1 cellular context compared by ENCODE assay signal in the genomic region with DNA sequence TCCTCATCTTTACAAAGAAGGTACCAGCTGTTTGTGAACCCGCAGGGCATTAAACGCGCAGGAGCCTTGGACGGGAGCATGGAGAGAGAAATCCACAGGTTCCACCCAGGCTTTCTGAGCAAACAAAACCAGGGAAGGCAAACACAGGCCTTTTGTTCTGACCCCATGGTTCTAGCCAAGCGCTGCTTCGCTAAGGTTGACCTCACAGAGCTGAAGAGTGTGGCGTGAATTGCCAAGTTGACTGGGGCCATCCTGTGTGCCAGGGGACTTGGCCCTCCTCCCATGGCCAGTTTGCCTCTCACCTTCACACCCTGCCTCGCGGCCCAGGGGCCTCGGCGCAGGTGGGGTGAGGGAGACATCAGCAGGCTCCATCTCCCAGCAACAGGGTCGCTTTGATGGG.
TF ChIP-seq lines count a peak whose summit lies in the region.

No MANE protein-coding gene starts in this region.

TF ChIP-seq in GM23338, 12 proteins besides CTCF, POLR2A, EP300 and RAD21 (continued from another document):
- TF ChIP-seq ZNF462 (CRISPR knock-in tag; IDR thresholded peaks at IDR 0.05) (no peak), ZNF331 (CRISPR knock-in tag; IDR thresholded peaks at IDR 0.05; ENCODE audit: low read depth) (no peak), POLR2AphosphoS5 (IDR thresholded peaks at IDR 0.05; ENCODE audit: low read depth) (no peak)
